34 cellular contexts compared by ENCODE assay signal in genomic region chr5:73484511-73484910, GRCh38.
"Had no signal": no experiment of that assay in that cellular context is flagged by ENCODE, and none has a peak within 500 bp of the region (broad histone marks: within the 10 kb centered on the region; RNA-seq: fewer than 3 reads in every experiment).

No MANE protein-coding gene starts in this region.

- H3K4me3 ChIP-seq: MG63 had no signal

- H3K36me3 ChIP-seq: MG63 had no signal

- H3K9me3 ChIP-seq: MG63 had no signal

- DNase-seq: Karpas-422, Kasumi-1, MG63, MM.1S, MV-4-11, NCI-H1048, NCI-H1092, NCI-H1092 treated with DMSO at 0.1 percent for 48 hours, NCI-H1105, NCI-H1105 treated with DMSO at 0.1 percent for 48 hours, NCI-H1417 treated with DMSO at 0.1 percent for 48 hours, NCI-H1436, NCI-H1436 treated with DMSO at 0.1 percent for 48 hours, NCI-H146, NCI-H1694, NCI-H1694 treated with DMSO at 0.1 percent for 48 hours, NCI-H187, NCI-H187 treated with DMSO at 0.1 percent for 48 hours, NCI-H1930, NCI-H2029, NCI-H2029 treated with DMSO at 0.1 percent for 48 hours, NCI-H2081, NCI-H2081 treated with DMSO at 0.1 percent for 48 hours, NCI-H2107, NCI-H2171, NCI-H2171 treated with DMSO at 0.1 percent for 48 hours, NCI-H2227 treated with DMSO at 0.1 percent for 48 hours, NCI-H226, NCI-H345, NCI-H446, NCI-H446 treated with DMSO at 0.1 percent for 48 hours, NCI-H524, NCI-H524 treated with DMSO at 0.1 percent for 48 hours had no signal

- H3K4me2 ChIP-seq: KMS-11 had no signal

- H3K27ac ChIP-seq: KMS-11 had no signal

- H3K9ac ChIP-seq: KMS-11 had no signal
